In the genomic region with DNA sequence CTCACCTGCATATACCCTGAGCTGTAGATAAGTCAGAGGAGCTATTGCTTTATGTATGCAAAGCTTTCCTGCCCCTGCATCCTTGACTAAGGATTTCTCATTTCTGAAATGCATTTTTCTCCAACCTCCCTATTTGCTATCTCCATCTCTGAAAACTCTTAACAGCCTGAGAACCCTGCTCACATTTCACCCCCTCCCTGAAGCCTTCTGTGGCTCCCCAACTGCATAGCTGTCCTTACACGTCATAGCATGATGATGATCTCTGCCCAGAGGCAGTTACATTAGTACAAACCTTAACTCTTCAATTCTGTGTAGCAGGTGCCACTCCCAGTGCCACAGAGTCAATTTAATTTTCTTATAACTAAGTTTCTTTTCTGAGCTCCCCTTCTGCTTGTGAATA, we compare ENCODE assay signal across 1 cellular context.
TF ChIP-seq lines count a peak whose summit lies in the region.

No MANE protein-coding gene starts in this region.

TF ChIP-seq in H1, 55 proteins besides CTCF, POLR2A, EP300 and RAD21 (continued from another document):
- TF ChIP-seq, protein P1, sequence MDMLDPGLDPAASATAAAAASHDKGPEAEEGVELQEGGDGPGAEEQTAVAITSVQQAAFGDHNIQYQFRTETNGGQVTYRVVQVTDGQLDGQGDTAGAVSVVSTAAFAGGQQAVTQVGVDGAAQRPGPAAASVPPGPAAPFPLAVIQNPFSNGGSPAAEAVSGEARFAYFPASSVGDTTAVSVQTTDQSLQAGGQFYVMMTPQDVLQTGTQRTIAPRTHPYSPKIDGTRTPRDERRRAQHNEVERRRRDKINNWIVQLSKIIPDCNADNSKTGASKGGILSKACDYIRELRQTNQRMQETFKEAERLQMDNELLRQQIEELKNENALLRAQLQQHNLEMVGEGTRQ (IDR thresholded peaks at IDR 0.05; ENCODE audit: low read length), result no peak
- TF ChIP-seq POU5F1 (IDR thresholded peaks at IDR 0.05; ENCODE audit: low read depth, low read length) (no peak), JUND (IDR thresholded peaks at IDR 0.05; ENCODE audit: low read length) (no peak), KDM4A (IDR thresholded peaks at IDR 0.05; ENCODE audit: low read depth, low read length, severe bottlenecking) (no peak), NRF1 (IDR thresholded peaks at IDR 0.05; ENCODE audit: low read depth, low read length) (no peak), SUZ12 (IDR thresholded peaks at IDR 0.05; ENCODE audit: low read length) (no peak)
